In genomic region chr19:4722671-4723464, GRCh38 we compare ENCODE assay signal across 8 cellular contexts. TPM values are rescaled to one million over a fixed set of nuclear protein-coding genes. Genes with fewer than 3 reads are reported as not detected.
DNase-seq lines count a peak whose midpoint lies in the region; ATAC-seq and TF ChIP-seq lines count a peak whose summit lies in the region.

No MANE protein-coding gene starts in this region.

- no peaks in the 10 kb centered on the region for H3K27me3 Mint-ChIP-seq in activated CD8-positive, alpha-beta memory T cell treated with anti-CD3 and anti-CD28 coated beads, Interleukin-2, amount 10 ng/mL, durations not matched to agents 7 days and 5 days

- peak; percentile 74 for DNase-seq in activated CD8-positive, alpha-beta memory T cell treated with anti-CD3 and anti-CD28 coated beads, Interleukin-2, amount 10 ng/mL, durations not matched to agents 7 days and 5 days
- no peak for DNase-seq in activated CD8-positive, alpha-beta memory T cell treated with anti-CD3 and anti-CD28 coated beads, Interleukin-2, amount 50 U/mL, for 4 hours
- DNase-seq in fibroblast of pulmonary artery (ENCODE audit: low read depth) (peak; percentile 83), omental fat pad (ENCODE audit: low spot score) (no peak), GDM1 (lab: John Stamatoyannopoulos, UW) (no peak), H4 (ENCODE audit: low spot score) (no peak)

- no peak for TF ChIP-seq CTCF in WI38 (IDR thresholded peaks at IDR 0.05; ENCODE audit: low read depth, low read length)
- no peak for TF ChIP-seq CTCF in fibroblast of pulmonary artery (IDR thresholded peaks at IDR 0.05; ENCODE audit: low read length, missing control alignments)
- no peak for TF ChIP-seq CTCF in omental fat pad (IDR thresholded peaks at IDR 0.05)

- peak overlapping the region; percentile 95 for H3K4me3 ChIP-seq in WI38 (ENCODE audit: low read depth, low read length)
- peak overlapping the region; percentile 96 for H3K4me3 ChIP-seq in fibroblast of pulmonary artery (replicated peaks; ENCODE audit: low read depth, low read length)

- no peaks in the 10 kb centered on the region for H3K9me3 Mint-ChIP-seq in activated CD8-positive, alpha-beta memory T cell treated with anti-CD3 and anti-CD28 coated beads, Interleukin-2, amount 10 ng/mL, durations not matched to agents 7 days and 5 days (ENCODE audit: low read depth)

- CTCF ChIA-PET in activated CD8-positive, alpha-beta memory T cell treated with anti-CD3 and anti-CD28 coated beads, Interleukin-2, amount 10 ng/mL, durations not matched to agents 7 days and 5 days (lab: Charles Lee) = interaction anchor here (1.5 to 7.8 kb wide), 2 partner anchors 9 to 67 kb away, joined by 5 to 74 read pairs; partner anchors contain the start of gene FEM1A

- H3K27ac Mint-ChIP-seq in activated CD8-positive, alpha-beta memory T cell treated with anti-CD3 and anti-CD28 coated beads, Interleukin-2, amount 10 ng/mL, durations not matched to agents 7 days and 5 days = peak overlapping the region; percentile 96

- ATAC-seq in activated CD8-positive, alpha-beta memory T cell treated with anti-CD3 and anti-CD28 coated beads, Interleukin-2, amount 10 ng/mL, durations not matched to agents 7 days and 5 days = peak; percentile 6
- ATAC-seq in HG03039 (IDR thresholded peaks at IDR 0.05; ENCODE audit: unreplicated experiment) (peak; percentile 5), omental fat pad (ENCODE audit: low FRiP score) (peak; percentile 7)

- H3K4me3 Mint-ChIP-seq in activated CD8-positive, alpha-beta memory T cell treated with anti-CD3 and anti-CD28 coated beads, Interleukin-2, amount 10 ng/mL, durations not matched to agents 7 days and 5 days = peak overlapping the region; percentile 100

- peaks cover 23% of the 10 kb centered on the region for H3K36me3 Mint-ChIP-seq in activated CD8-positive, alpha-beta memory T cell treated with anti-CD3 and anti-CD28 coated beads, Interleukin-2, amount 10 ng/mL, durations not matched to agents 7 days and 5 days

- H3K4me1 Mint-ChIP-seq in activated CD8-positive, alpha-beta memory T cell treated with anti-CD3 and anti-CD28 coated beads, Interleukin-2, amount 10 ng/mL, durations not matched to agents 7 days and 5 days = peaks cover 35% of the 10 kb centered on the region

RNA-seq across cellular contexts. Expression of gene DPP9, which starts 0.8 kb away (rescaled TPM):
- 10 to 100 TPM; 92.5 to 98.0 TPM for total RNA-seq in activated CD8-positive, alpha-beta memory T cell treated with anti-CD3 and anti-CD28 coated beads, Interleukin-2, amount 10 ng/mL, durations not matched to agents 7 days and 5 days
- total RNA-seq in omental fat pad = 10 to 100 TPM; 25.3 to 42.9 (median 41.0) TPM
- 27.7 and 47.5 TPM in 2 replicates for total RNA-seq in H4 (2014; rRNA removed; shearing (Covaris generic))

RNA-seq across cellular contexts. Expression of gene MYDGF, which starts 52.7 kb away (rescaled TPM):
- total RNA-seq in activated CD8-positive, alpha-beta memory T cell treated with anti-CD3 and anti-CD28 coated beads, Interleukin-2, amount 10 ng/mL, durations not matched to agents 7 days and 5 days = 10 to 100 TPM; 47.7 to 60.8 TPM
- total RNA-seq in omental fat pad = 10 to 100 TPM; 25.7 to 59.2 (median 51.6) TPM
- 165 and 192 TPM in 2 replicates for total RNA-seq in H4 (2014; rRNA removed; shearing (Covaris generic))

Comparison
In these comparisons a context has a peak if more than half of its experiments do, and no peak if none do; other contexts are left out.
1. DNase-seq: peak in activated CD8-positive, alpha-beta memory T cell treated with anti-CD3 and anti-CD28 coated beads, Interleukin-2, amount 10 ng/mL, durations not matched to agents 7 days and 5 days (single experiment) and fibroblast of pulmonary artery (single experiment); none in activated CD8-positive, alpha-beta memory T cell treated with anti-CD3 and anti-CD28 coated beads, Interleukin-2, amount 50 U/mL, for 4 hours (single experiment), omental fat pad (single experiment), GDM1 (single experiment) and H4 (single experiment).
2. Peak in every context shown above with its lines, with median percentiles within 50 percentile points of each other: ATAC-seq.